In genomic region chr17:56909742-56910508, GRCh38 we compare ENCODE assay signal across 10 cellular contexts. TPM values are rescaled to one million over a fixed set of nuclear protein-coding genes. Genes with fewer than 3 reads are reported as not detected.
DNase-seq lines count a peak whose midpoint lies in the region; ATAC-seq and TF ChIP-seq lines count a peak whose summit lies in the region.
"Had no signal": no experiment of that assay in that cellular context is flagged by ENCODE, and none has a peak within 500 bp of the region (broad histone marks: within the 10 kb centered on the region; RNA-seq: fewer than 3 reads in every experiment).

No MANE protein-coding gene starts in this region.

- no peak for TF ChIP-seq POLR2A in lower leg skin (IDR thresholded peaks at IDR 0.05)
- TF ChIP-seq POLR2A in tibial nerve (IDR thresholded peaks at IDR 0.05), result no peak

- POLR2A ChIA-PET in activated naive CD8-positive, alpha-beta T cell treated with anti-CD3 and anti-CD28 coated beads, Interleukin-2, amount 10 ng/mL, durations not matched to agents 7 days and 5 days (lab: Charles Lee), result interaction anchor here (1.1 kb wide), 1 partner anchor 9 kb away, joined by 5 read pairs; no protein-coding TSS in a partner anchor

- peak overlapping the region; percentile 87 for H3K27ac Mint-ChIP-seq in activated T-cell treated with anti-CD3 and anti-CD28 coated beads, Interleukin-2, amount 50 U/mL, for 72 hours
- H3K27ac Mint-ChIP-seq in activated naive CD8-positive, alpha-beta T cell treated with anti-CD3 and anti-CD28 coated beads, Interleukin-2, amount 10 ng/mL, durations not matched to agents 7 days and 5 days, result peak overlapping the region; percentile 96

- H3K4me1 ChIP-seq in tibial nerve, result peaks cover 0 to 52% (median 26%) of the 10 kb centered on the region in 4 donors

- no peak for ATAC-seq in activated T-cell treated with anti-CD3 and anti-CD28 coated beads, Interleukin-2, amount 50 U/mL, for 72 hours (replicated peaks in 1 of 2)
- ATAC-seq in activated naive CD8-positive, alpha-beta T cell treated with anti-CD3 and anti-CD28 coated beads, Interleukin-2, amount 10 ng/mL, durations not matched to agents 7 days and 5 days (ENCODE audit: low read depth), result no peak
- ATAC-seq in GM21447 (IDR thresholded peaks at IDR 0.05; ENCODE audit: unreplicated experiment), result no peak

- TF ChIP-seq CTCF in lower leg skin (IDR thresholded peaks at IDR 0.05) (no peak), tibial nerve (IDR thresholded peaks at IDR 0.05) (no peak)

- H3K27me3 Mint-ChIP-seq in activated T-cell treated with anti-CD3 and anti-CD28 coated beads, Interleukin-2, amount 50 U/mL, for 72 hours (ENCODE audit: low read depth), result no peaks in the 10 kb centered on the region
- H3K27me3 Mint-ChIP-seq in activated naive CD8-positive, alpha-beta T cell treated with anti-CD3 and anti-CD28 coated beads, Interleukin-2, amount 10 ng/mL, durations not matched to agents 7 days and 5 days, result no peaks in the 10 kb centered on the region

- 25 to 28% methylated on average over 6 of the region's 6 CpGs for WGBS in lower leg skin, 2 donors
- WGBS in tibial nerve, 2 donors, result 55 to 68% methylated on average over 6 of the region's 6 CpGs

- peak overlapping the region; percentile 92 to 93 for H3K4me3 Mint-ChIP-seq in activated T-cell treated with anti-CD3 and anti-CD28 coated beads, Interleukin-2, amount 50 U/mL, for 72 hours
- H3K4me3 Mint-ChIP-seq in activated naive CD8-positive, alpha-beta T cell treated with anti-CD3 and anti-CD28 coated beads, Interleukin-2, amount 10 ng/mL, durations not matched to agents 7 days and 5 days, result peak overlapping the region; percentile 88

- peak in 1 of 2 donors; percentile 77 for TF ChIP-seq EP300 in tibial nerve (IDR thresholded peaks at IDR 0.05)

- no peak overlapping the region for H3K4me3 ChIP-seq in lower leg skin (ENCODE audit: low read depth, poor library complexity, severe bottlenecking)
- no peak overlapping the region for H3K4me3 ChIP-seq in tibial nerve
- H3K4me3 ChIP-seq: SJSA1 had no signal

- no peaks in the 10 kb centered on the region for H3K9me3 ChIP-seq in tibial nerve
- H3K9me3 ChIP-seq: SJSA1 had no signal

- H3K36me3 Mint-ChIP-seq in activated T-cell treated with anti-CD3 and anti-CD28 coated beads, Interleukin-2, amount 50 U/mL, for 72 hours (ENCODE audit: insufficient read depth in 2 of 2), result peaks cover 47 to 58% of the 10 kb centered on the region in 2 donors
- peaks cover 53% of the 10 kb centered on the region for H3K36me3 Mint-ChIP-seq in activated naive CD8-positive, alpha-beta T cell treated with anti-CD3 and anti-CD28 coated beads, Interleukin-2, amount 10 ng/mL, durations not matched to agents 7 days and 5 days

- no peaks in the 10 kb centered on the region for H3K27me3 ChIP-seq in tibial nerve
- H3K27me3 ChIP-seq: SJSA1 had no signal

- H3K27ac ChIP-seq in tibial nerve, result peak overlapping the region in 3 of 4 donors; percentile 40 to 92 (median 90)
- H3K27ac ChIP-seq: SJSA1 had no signal

- peaks cover 54% of the 10 kb centered on the region for H3K4me1 Mint-ChIP-seq in activated T-cell treated with anti-CD3 and anti-CD28 coated beads, Interleukin-2, amount 50 U/mL, for 72 hours (ENCODE audit: low read depth)
- peaks cover 53% of the 10 kb centered on the region for H3K4me1 Mint-ChIP-seq in activated naive CD8-positive, alpha-beta T cell treated with anti-CD3 and anti-CD28 coated beads, Interleukin-2, amount 10 ng/mL, durations not matched to agents 7 days and 5 days

- no peak for DNase-seq in activated T-cell treated with anti-CD3 and anti-CD28 coated beads, Interleukin-2, amount 50 U/mL, for 72 hours
- DNase-seq in activated T-cell treated with anti-CD3 and anti-CD28 coated beads, Interleukin-2, amount 50 U/mL, for 48 hours, result no peak
- DNase-seq in activated naive CD8-positive, alpha-beta T cell treated with anti-CD3 and anti-CD28 coated beads, Interleukin-2, amount 10 ng/mL, durations not matched to agents 7 days and 5 days, result no peak
- DNase-seq in lower leg skin (ENCODE audit: low spot score in 2 of 2) (peak; percentile 75 to 89), tibial nerve (ENCODE audit: low spot score in 2 of 2) (peak in 1 of 2 donors; percentile 55), NCI-H510A treated with DMSO at 0.1 percent for 48 hours (lab: John Stamatoyannopoulos, UW) (no peak)
- DNase-seq in stimulated activated naive CD4-positive, alpha-beta T cell treated with Interleukin-2 at 50 U/mL for 16 hours (lab: John Stamatoyannopoulos, UW), result no peak
- DNase-seq: NCI-H1105 had no signal

- peaks cover 0 to 44% (median 12%) of the 10 kb centered on the region in 3 donors for H3K36me3 ChIP-seq in tibial nerve

- no peaks in the 10 kb centered on the region for H3K9me3 Mint-ChIP-seq in activated T-cell treated with anti-CD3 and anti-CD28 coated beads, Interleukin-2, amount 50 U/mL, for 72 hours
- H3K9me3 Mint-ChIP-seq in activated naive CD8-positive, alpha-beta T cell treated with anti-CD3 and anti-CD28 coated beads, Interleukin-2, amount 10 ng/mL, durations not matched to agents 7 days and 5 days, result no peaks in the 10 kb centered on the region

- intact Hi-C loops in lower leg skin (cut with DNase I; ENCODE audit: low total_unique reads), result no loop called here

RNA-seq across cellular contexts. Expression of gene TRIM25, which starts 3.9 kb away (rescaled TPM):
- total RNA-seq in activated T-cell treated with anti-CD3 and anti-CD28 coated beads, Interleukin-2, amount 50 U/mL, for 72 hours, result 100 to 1,000 TPM; 197 to 235 TPM
- 100 to 1,000 TPM; 139 to 141 TPM for total RNA-seq in activated naive CD8-positive, alpha-beta T cell treated with anti-CD3 and anti-CD28 coated beads, Interleukin-2, amount 10 ng/mL, durations not matched to agents 7 days and 5 days
- total RNA-seq in lower leg skin (10 to 100 TPM; 28.5 to 37.9 (median 34.5) TPM), tibial nerve (10 to 100 TPM; 19.9 to 49.2 (median 31.5) TPM)

RNA-seq across cellular contexts. Expression of gene COIL, which starts 50.9 kb away (rescaled TPM):
- total RNA-seq in activated T-cell treated with anti-CD3 and anti-CD28 coated beads, Interleukin-2, amount 50 U/mL, for 72 hours, result 10 to 100 TPM; 16.6 to 17.9 TPM
- 10 to 100 TPM; 16.4 TPM for total RNA-seq in activated naive CD8-positive, alpha-beta T cell treated with anti-CD3 and anti-CD28 coated beads, Interleukin-2, amount 10 ng/mL, durations not matched to agents 7 days and 5 days
- total RNA-seq in lower leg skin (10 to 100 TPM; 11.5 to 17.3 (median 13.5) TPM), tibial nerve (10 to 100 TPM in 1 of 4 donors, 1 to 10 TPM in 3; 9.2 to 13.1 (median 9.7) TPM)

Comparison
In these comparisons a context has a peak if more than half of its experiments do, and no peak if none do; other contexts are left out.
1. DNase-seq: peak in lower leg skin (2 of 2); none in activated T-cell treated with anti-CD3 and anti-CD28 coated beads, Interleukin-2, amount 50 U/mL, for 72 hours (0 of 2), activated T-cell treated with anti-CD3 and anti-CD28 coated beads, Interleukin-2, amount 50 U/mL, for 48 hours (0 of 2), activated naive CD8-positive, alpha-beta T cell treated with anti-CD3 and anti-CD28 coated beads, Interleukin-2, amount 10 ng/mL, durations not matched to agents 7 days and 5 days (single experiment), NCI-H510A treated with DMSO at 0.1 percent for 48 hours (single experiment) and stimulated activated naive CD4-positive, alpha-beta T cell treated with Interleukin-2 at 50 U/mL for 16 hours (single experiment).